Comparison of ENCODE assay signal across 1 cellular context in the genomic region with DNA sequence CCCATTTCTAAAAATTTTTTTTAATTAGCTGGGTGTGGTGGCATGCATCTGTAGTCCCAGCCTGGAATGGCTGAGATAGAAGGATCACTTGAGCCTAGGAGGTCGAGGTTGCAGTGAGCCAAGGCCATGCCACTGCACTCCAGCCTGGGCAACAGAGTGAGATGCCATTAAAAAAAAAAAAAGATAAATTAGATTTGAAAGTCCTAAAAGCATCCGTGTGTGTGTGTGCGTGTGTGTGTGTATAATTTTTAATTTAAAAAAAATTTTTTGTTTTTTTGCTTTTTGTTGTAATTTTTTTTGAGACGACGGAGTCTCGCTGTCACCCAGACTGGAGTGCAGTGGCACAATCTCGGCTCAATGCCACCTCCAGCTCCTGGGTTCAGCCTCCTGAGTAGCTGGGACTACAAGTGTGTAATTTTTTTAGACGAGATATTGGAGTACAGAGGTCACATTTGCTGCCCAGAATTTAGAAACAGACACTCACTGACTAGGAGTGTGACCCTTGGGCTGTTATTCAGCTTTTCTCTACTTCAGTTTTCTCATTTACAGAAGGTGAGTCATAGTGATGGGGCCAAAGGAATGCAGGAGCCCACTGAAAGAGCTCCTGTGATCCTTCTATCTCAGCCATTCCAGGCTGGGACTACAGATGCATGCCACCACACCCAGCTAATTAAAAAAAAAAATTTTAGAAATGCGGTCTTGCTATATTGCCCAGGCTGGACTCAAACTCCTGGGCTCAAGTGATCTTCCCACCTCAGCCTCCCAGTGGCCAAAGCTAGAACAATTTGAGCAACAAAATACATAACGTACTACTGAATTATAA.
TF ChIP-seq lines count a peak whose summit lies in the region.

No MANE protein-coding gene starts in this region.

TF ChIP-seq in HepG2, 621 proteins besides CTCF, POLR2A, EP300 and RAD21 (continued from another document and continues in another):
- no peak; the same call in 1 of the 2 replicates for TF ChIP-seq PHF8 (CRISPR knock-in tag; IDR thresholded peaks at IDR 0.05)
- TF ChIP-seq ZNF841 (CRISPR knock-in tag; IDR thresholded peaks at IDR 0.05; ENCODE audit: borderline replicate concordance) = no peak
- TF ChIP-seq ZSCAN31 (CRISPR knock-in tag; IDR thresholded peaks at IDR 0.05; ENCODE audit: low read depth) = no peak
- TF ChIP-seq, protein P1, sequence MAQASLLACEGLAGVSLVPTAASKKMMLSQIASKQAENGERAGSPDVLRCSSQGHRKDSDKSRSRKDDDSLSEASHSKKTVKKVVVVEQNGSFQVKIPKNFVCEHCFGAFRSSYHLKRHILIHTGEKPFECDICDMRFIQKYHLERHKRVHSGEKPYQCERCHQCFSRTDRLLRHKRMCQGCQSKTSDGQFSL (CRISPR knock-in tag; IDR thresholded peaks at IDR 0.05) = no peak
- no peak for TF ChIP-seq ELF3 (CRISPR knock-in tag; IDR thresholded peaks at IDR 0.05)
- TF ChIP-seq ZNF749 (CRISPR knock-in tag; IDR thresholded peaks at IDR 0.05; ENCODE audit: borderline replicate concordance) = no peak
- no peak for TF ChIP-seq SIN3B (IDR thresholded peaks at IDR 0.05; ENCODE audit: low read length)
- no peak for TF ChIP-seq TP53 (CRISPR knock-in tag; conservative IDR thresholded peaks at IDR 0.05)
- no peak for TF ChIP-seq ZNF704 (CRISPR knock-in tag; IDR thresholded peaks at IDR 0.05; ENCODE audit: borderline replicate concordance)
- TF ChIP-seq ZKSCAN8 (CRISPR knock-in tag; IDR thresholded peaks at IDR 0.05; ENCODE audit: borderline replicate concordance) = 0 out of 2 replicates have a peak, but pooled peaks have one; percentile 29
- no peak for TF ChIP-seq ZSCAN20 (CRISPR knock-in tag; IDR thresholded peaks at IDR 0.05; ENCODE audit: borderline replicate concordance)
- TF ChIP-seq, protein P2, sequence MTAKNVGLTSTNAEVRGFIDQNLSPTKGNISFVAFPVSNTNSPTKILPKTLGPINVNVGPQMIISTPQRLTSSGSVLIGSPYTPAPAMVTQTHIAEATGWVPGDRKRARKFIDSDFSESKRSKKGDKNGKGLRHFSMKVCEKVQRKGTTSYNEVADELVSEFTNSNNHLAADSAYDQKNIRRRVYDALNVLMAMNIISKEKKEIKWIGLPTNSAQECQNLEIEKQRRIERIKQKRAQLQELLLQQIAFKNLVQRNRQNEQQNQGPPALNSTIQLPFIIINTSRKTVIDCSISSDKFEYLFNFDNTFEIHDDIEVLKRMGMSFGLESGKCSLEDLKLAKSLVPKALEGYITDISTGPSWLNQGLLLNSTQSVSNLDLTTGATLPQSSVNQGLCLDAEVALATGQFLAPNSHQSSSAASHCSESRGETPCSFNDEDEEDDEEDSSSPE (CRISPR knock-in tag; IDR thresholded peaks at IDR 0.05) = no peak
- TF ChIP-seq DNMT3B (CRISPR knock-in tag; conservative IDR thresholded peaks at IDR 0.05) = no peak
- TF ChIP-seq WIZ (CRISPR knock-in tag; IDR thresholded peaks at IDR 0.05) = no peak
- TF ChIP-seq ZNF614 (CRISPR knock-in tag; IDR thresholded peaks at IDR 0.05; ENCODE audit: borderline replicate concordance) = peak; percentile 66
- no peak for TF ChIP-seq ZKSCAN5 (CRISPR knock-in tag; IDR thresholded peaks at IDR 0.05)
- no peak for TF ChIP-seq STAT5B (CRISPR knock-in tag; IDR thresholded peaks at IDR 0.05)
- TF ChIP-seq FOXA3 (CRISPR knock-in tag; IDR thresholded peaks at IDR 0.05) = peak; percentile 61
- TF ChIP-seq ZBTB10 (CRISPR knock-in tag; IDR thresholded peaks at IDR 0.05; ENCODE audit: borderline replicate concordance) = no peak
- TF ChIP-seq, protein P3, sequence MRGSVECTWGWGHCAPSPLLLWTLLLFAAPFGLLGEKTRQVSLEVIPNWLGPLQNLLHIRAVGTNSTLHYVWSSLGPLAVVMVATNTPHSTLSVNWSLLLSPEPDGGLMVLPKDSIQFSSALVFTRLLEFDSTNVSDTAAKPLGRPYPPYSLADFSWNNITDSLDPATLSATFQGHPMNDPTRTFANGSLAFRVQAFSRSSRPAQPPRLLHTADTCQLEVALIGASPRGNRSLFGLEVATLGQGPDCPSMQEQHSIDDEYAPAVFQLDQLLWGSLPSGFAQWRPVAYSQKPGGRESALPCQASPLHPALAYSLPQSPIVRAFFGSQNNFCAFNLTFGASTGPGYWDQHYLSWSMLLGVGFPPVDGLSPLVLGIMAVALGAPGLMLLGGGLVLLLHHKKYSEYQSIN (CRISPR knock-in tag; IDR thresholded peaks at IDR 0.05; ENCODE audit: borderline replicate concordance) = no peak
- TF ChIP-seq SMAD1 (CRISPR knock-in tag; IDR thresholded peaks at IDR 0.05; ENCODE audit: borderline replicate concordance, low read depth) = no peak
- TF ChIP-seq ZNF264 (CRISPR knock-in tag; IDR thresholded peaks at IDR 0.05) = no peak
- TF ChIP-seq ZNF281 (CRISPR knock-in tag; IDR thresholded peaks at IDR 0.05; ENCODE audit: borderline replicate concordance) = peak; percentile 27; the same call in 1 of the 2 replicates
- no peak for TF ChIP-seq ZNF256 (CRISPR knock-in tag; conservative IDR thresholded peaks at IDR 0.05)
- TF ChIP-seq CCDC6 (CRISPR knock-in tag; IDR thresholded peaks at IDR 0.05) = no peak
- no peak for TF ChIP-seq ZNF12 (CRISPR knock-in tag; IDR thresholded peaks at IDR 0.05)
- no peak for TF ChIP-seq MTF1 (CRISPR knock-in tag; IDR thresholded peaks at IDR 0.05)
- TF ChIP-seq, protein P4, sequence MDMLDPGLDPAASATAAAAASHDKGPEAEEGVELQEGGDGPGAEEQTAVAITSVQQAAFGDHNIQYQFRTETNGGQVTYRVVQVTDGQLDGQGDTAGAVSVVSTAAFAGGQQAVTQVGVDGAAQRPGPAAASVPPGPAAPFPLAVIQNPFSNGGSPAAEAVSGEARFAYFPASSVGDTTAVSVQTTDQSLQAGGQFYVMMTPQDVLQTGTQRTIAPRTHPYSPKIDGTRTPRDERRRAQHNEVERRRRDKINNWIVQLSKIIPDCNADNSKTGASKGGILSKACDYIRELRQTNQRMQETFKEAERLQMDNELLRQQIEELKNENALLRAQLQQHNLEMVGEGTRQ (IDR thresholded peaks at IDR 0.05; ENCODE audit: low read depth, low read length) = no peak
- TF ChIP-seq, protein P4 (CRISPR knock-in tag; IDR thresholded peaks at IDR 0.05; ENCODE audit: borderline replicate concordance) = no peak
- peak; percentile 13 for TF ChIP-seq SKI (IDR thresholded peaks at IDR 0.05; ENCODE audit: partially characterized antibody)
- no peak for TF ChIP-seq TBL1XR1 (IDR thresholded peaks at IDR 0.05; ENCODE audit: borderline replicate concordance, low read length, partially characterized antibody)
- TF ChIP-seq MAFK (conservative IDR thresholded peaks at IDR 0.05 in 1 of 2, IDR thresholded peaks at IDR 0.05 in 1 of 2; ENCODE audit: low read length in 2 of 2) = no peak
- no peak for TF ChIP-seq TOPORS (CRISPR knock-in tag; IDR thresholded peaks at IDR 0.05)
- TF ChIP-seq BRCA1 (CRISPR knock-in tag; IDR thresholded peaks at IDR 0.05) = no peak
- TF ChIP-seq SIX4 (CRISPR knock-in tag; IDR thresholded peaks at IDR 0.05) = no peak
- no peak for TF ChIP-seq ZC3H4 (CRISPR knock-in tag; IDR thresholded peaks at IDR 0.05; ENCODE audit: borderline replicate concordance)
- TF ChIP-seq MEIS1 (CRISPR knock-in tag; IDR thresholded peaks at IDR 0.05; ENCODE audit: borderline replicate concordance) = no peak; the same call in 1 of the 2 replicates
- no peak for TF ChIP-seq KAT2B (IDR thresholded peaks at IDR 0.05; ENCODE audit: borderline replicate concordance, low read depth, low read length)
- peak; percentile 50; the same call in 1 of the 2 replicates for TF ChIP-seq SOX5 (CRISPR knock-in tag; IDR thresholded peaks at IDR 0.05; ENCODE audit: borderline replicate concordance)
- no peak for TF ChIP-seq BCL3 (CRISPR knock-in tag; IDR thresholded peaks at IDR 0.05)
- TF ChIP-seq DPF2 (CRISPR knock-in tag; IDR thresholded peaks at IDR 0.05; ENCODE audit: borderline replicate concordance, low read depth) = peak; percentile 52
- TF ChIP-seq ZNF569 (CRISPR knock-in tag; IDR thresholded peaks at IDR 0.05; ENCODE audit: borderline replicate concordance) = no peak
- TF ChIP-seq SMARCC2 (IDR thresholded peaks at IDR 0.05) = no peak
- TF ChIP-seq, protein P5, sequence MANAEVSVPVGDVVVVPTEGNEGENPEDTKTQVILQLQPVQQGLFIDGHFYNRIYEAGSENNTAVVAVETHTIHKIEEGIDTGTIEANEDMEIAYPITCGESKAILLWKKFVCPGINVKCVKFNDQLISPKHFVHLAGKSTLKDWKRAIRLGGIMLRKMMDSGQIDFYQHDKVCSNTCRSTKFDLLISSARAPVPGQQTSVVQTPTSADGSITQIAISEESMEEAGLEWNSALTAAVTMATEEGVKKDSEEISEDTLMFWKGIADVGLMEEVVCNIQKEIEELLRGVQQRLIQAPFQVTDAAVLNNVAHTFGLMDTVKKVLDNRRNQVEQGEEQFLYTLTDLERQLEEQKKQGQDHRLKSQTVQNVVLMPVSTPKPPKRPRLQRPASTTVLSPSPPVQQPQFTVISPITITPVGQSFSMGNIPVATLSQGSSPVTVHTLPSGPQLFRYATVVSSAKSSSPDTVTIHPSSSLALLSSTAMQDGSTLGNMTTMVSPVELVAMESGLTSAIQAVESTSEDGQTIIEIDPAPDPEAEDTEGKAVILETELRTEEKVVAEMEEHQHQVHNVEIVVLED (CRISPR knock-in tag; IDR thresholded peaks at IDR 0.05; ENCODE audit: borderline replicate concordance) = no peak
- TF ChIP-seq E2F2 (CRISPR knock-in tag; IDR thresholded peaks at IDR 0.05; ENCODE audit: borderline replicate concordance) = no peak
